ENCODE assay signal across 10 cellular contexts in genomic region chr17:66975614-66976378, GRCh38. TPM values are rescaled to one million over a fixed set of nuclear protein-coding genes. Genes with fewer than 3 reads are reported as not detected.
DNase-seq lines count a peak whose midpoint lies in the region; ATAC-seq and TF ChIP-seq lines count a peak whose summit lies in the region.
"Had no signal": no experiment of that assay in that cellular context is flagged by ENCODE, and none has a peak within 500 bp of the region (broad histone marks: within the 10 kb centered on the region; RNA-seq: fewer than 3 reads in every experiment).

No MANE protein-coding gene starts in this region.

- DNase-seq in Ammon's horn (ENCODE audit: low spot score) (peak; percentile 31), H9 (peak; percentile 80), SW480 (ENCODE audit: low spot score) (peak; percentile 35), hepatocyte (ENCODE audit: low spot score) (no peak), GF-D8 (lab: John Stamatoyannopoulos, UW) (no peak), NCI-H2107 (lab: John Stamatoyannopoulos, UW) (no peak), NCI-H2081 treated with DMSO at 0.1 percent for 48 hours (lab: John Stamatoyannopoulos, UW) (no peak)
- DNase-seq: GDM1 had no signal

- H3K4me2 ChIP-seq in H9 (ENCODE audit: insufficient read depth, insufficient read length, low read length): no peak overlapping the region
- H3K4me2 ChIP-seq in hepatocyte: no peak overlapping the region
- H3K4me2 ChIP-seq: KMS-11 had no signal

- peaks cover 2% of the 10 kb centered on the region for H3K27me3 Mint-ChIP-seq in H9 (ENCODE audit: low read depth)

- H3K9ac ChIP-seq in H9 (ENCODE audit: extremely low read depth, insufficient read length, low read length): no peak overlapping the region
- H3K9ac ChIP-seq: KMS-11 had no signal

- H3K9me3 ChIP-seq in H9 (ENCODE audit: control insufficient read depth, low read depth, low read length) (no peaks in the 10 kb centered on the region), hepatocyte (ENCODE audit: low read depth) (no peaks in the 10 kb centered on the region)

- H3K36me3 ChIP-seq in hepatocyte (replicated peaks; ENCODE audit: insufficient read depth, low read depth): no peaks in the 10 kb centered on the region

- H3K27ac ChIP-seq in H9 (ENCODE audit: insufficient read length, low read depth, low read length) (no peak overlapping the region), hepatocyte (no peak overlapping the region)
- H3K27ac ChIP-seq: KMS-11 had no signal

- WGBS in H9 (ENCODE audit: extremely low coverage, insufficient read length, low lambda C conversion rate): 100% methylated on average over 1 of the region's 14 CpGs
- 85% methylated on average over 11 of the region's 14 CpGs for WGBS in hepatocyte (ENCODE audit: low lambda C conversion rate, missing lambda C conversion rate)

- H3K79me2 ChIP-seq in H9 (ENCODE audit: insufficient read depth, low read length): no peaks in the 10 kb centered on the region
- no peaks in the 10 kb centered on the region for H3K79me2 ChIP-seq in hepatocyte

- H3K4me1 ChIP-seq in H9 (ENCODE audit: insufficient read depth, low read length) (no peaks in the 10 kb centered on the region), hepatocyte (ENCODE audit: insufficient read depth) (no peaks in the 10 kb centered on the region)

- H2BK5ac ChIP-seq in H9 (ENCODE audit: insufficient read length, low read length): no peak overlapping the region

- H2BK15ac ChIP-seq in H9 (ENCODE audit: low read depth, low read length): no peak overlapping the region

- H4K5ac ChIP-seq in H9 (ENCODE audit: insufficient read length, low read depth, low read length): no peak overlapping the region

- H3K56ac ChIP-seq in H9 (ENCODE audit: insufficient read length, low read depth, low read length): no peak overlapping the region

- H3K14ac ChIP-seq in H9 (ENCODE audit: insufficient read depth, low read length): no peak overlapping the region

- H3K18ac ChIP-seq in H9 (ENCODE audit: insufficient read length, low read depth, low read length): no peak overlapping the region

- H3K79me1 ChIP-seq in H9 (ENCODE audit: insufficient read depth, low read depth, low read length, poor library complexity, severe bottlenecking): no peaks in the 10 kb centered on the region

- H3K27ac Mint-ChIP-seq in H9: no peak overlapping the region; a peak in 1 of 7 replicates

- no peak overlapping the region for H2BK20ac ChIP-seq in H9 (ENCODE audit: low read depth, low read length, poor library complexity, severe bottlenecking)

- H3K36me3 Mint-ChIP-seq in H9 (ENCODE audit: insufficient read depth in 1 of 3, low read depth in 3 of 3): no peaks in the 10 kb centered on the region

- no peak overlapping the region for H2BK120ac ChIP-seq in H9 (ENCODE audit: low read depth, low read length, poor library complexity, severe bottlenecking)

- no peaks in the 10 kb centered on the region for H3K9me2 ChIP-seq in hepatocyte (replicated peaks; ENCODE audit: insufficient read depth)

- H4K20me1 ChIP-seq in H9 (ENCODE audit: control insufficient read depth, insufficient read depth, insufficient read length): no peaks in the 10 kb centered on the region
- no peaks in the 10 kb centered on the region for H4K20me1 ChIP-seq in hepatocyte (ENCODE audit: insufficient read depth, poor library complexity, severe bottlenecking)

- H3K4me3 ChIP-seq in hepatocyte: no peak overlapping the region

- no peak overlapping the region for H2BK12ac ChIP-seq in H9 (ENCODE audit: insufficient read length, low read depth, low read length)

- no peak overlapping the region for H3K4ac ChIP-seq in H9 (ENCODE audit: low read depth, low read length)

- H3K27me3 ChIP-seq in H9 (ENCODE audit: insufficient read depth, low read length) (no peaks in the 10 kb centered on the region), hepatocyte (no peaks in the 10 kb centered on the region)

- H3K23ac ChIP-seq in H9 (ENCODE audit: insufficient read length, low read depth, low read length): no peak overlapping the region

- no peaks in the 10 kb centered on the region for H3K9me3 Mint-ChIP-seq in H9

- H3T11ph ChIP-seq in H9 (ENCODE audit: low read length): no peak overlapping the region

- H4K8ac ChIP-seq in H9 (replicated peaks; ENCODE audit: insufficient read length, low read depth, low read length): no peak overlapping the region

- H3K23me2 ChIP-seq in H9 (ENCODE audit: insufficient read length, low read depth, low read length, poor library complexity, severe bottlenecking): no peaks in the 10 kb centered on the region

- no peak overlapping the region for H3K4me3 Mint-ChIP-seq in H9

- no peak overlapping the region for H4K91ac ChIP-seq in H9 (ENCODE audit: insufficient read length, low read depth, low read length)

- peak; percentile 71 for TF ChIP-seq CTCF in H9 (conservative IDR thresholded peaks at IDR 0.05)
- peak; percentile 17 for TF ChIP-seq CTCF in hepatocyte (IDR thresholded peaks at IDR 0.05; ENCODE audit: poor library complexity)

- no peak for ATAC-seq in HG02763 (IDR thresholded peaks at IDR 0.05; ENCODE audit: unreplicated experiment)

- peaks cover 16 to 27% of the 10 kb centered on the region in 2 experiments for H3K4me1 Mint-ChIP-seq in H9

- H2AK5ac ChIP-seq in H9 (ENCODE audit: insufficient read length, low read length): no peak overlapping the region

- H2AFZ ChIP-seq in H9 (ENCODE audit: low read length) (no peak overlapping the region), hepatocyte (no peak overlapping the region)

RNA-seq across cellular contexts. Expression of gene CACNG4, which starts 11.3 kb away (rescaled TPM):
- total RNA-seq in H9 (2021): 6.0 and 6.3 TPM in 2 replicates
- 2.5 and 3.5 TPM in 2 replicates for total RNA-seq in hepatocyte
- 3.9 and 7.3 TPM in 2 replicates for polyA plus RNA-seq in hepatocyte

Comparison
In these comparisons a context has a peak if more than half of its experiments do, and no peak if none do; other contexts are left out.
1. DNase-seq: peak in Ammon's horn (single experiment), H9 (single experiment) and SW480 (single experiment); none in hepatocyte (single experiment), GF-D8 (single experiment), NCI-H2107 (single experiment) and NCI-H2081 treated with DMSO at 0.1 percent for 48 hours (single experiment).